ENCODE assay signal across 10 cellular contexts in genomic region chr3:156727519-156728205, GRCh38. TPM values are rescaled to one million over a fixed set of nuclear protein-coding genes. Genes with fewer than 3 reads are reported as not detected.
DNase-seq lines count a peak whose midpoint lies in the region; ATAC-seq and TF ChIP-seq lines count a peak whose summit lies in the region.
"Had no signal": no experiment of that assay in that cellular context is flagged by ENCODE, and none has a peak within 500 bp of the region (broad histone marks: within the 10 kb centered on the region; RNA-seq: fewer than 3 reads in every experiment).

No MANE protein-coding gene starts in this region.

- no peak for TF ChIP-seq CTCF in hepatocyte (IDR thresholded peaks at IDR 0.05; ENCODE audit: poor library complexity)

- H3K27me3 ChIP-seq in hepatocyte (no peaks in the 10 kb centered on the region), aorta (ENCODE audit: control insufficient read depth in 1 of 2, insufficient read depth in 2 of 2, low read length in 1 of 2) (no peaks in the 10 kb centered on the region)
- H3K27me3 ChIP-seq: MG63 had no signal

- H3K4me1 ChIP-seq in hepatocyte (ENCODE audit: insufficient read depth) (peaks cover 6% of the 10 kb centered on the region), aorta (ENCODE audit: control insufficient read depth in 1 of 2, insufficient read depth in 2 of 2, low read length in 2 of 2) (no peaks in the 10 kb centered on the region)

- no peaks in the 10 kb centered on the region for H4K20me1 ChIP-seq in hepatocyte (ENCODE audit: insufficient read depth, poor library complexity, severe bottlenecking)

- H3K4me2 ChIP-seq in hepatocyte: no peak overlapping the region

- H3K27ac ChIP-seq in hepatocyte (peak overlapping the region; percentile 76), aorta (ENCODE audit: low read depth in 1 of 2, low read length in 2 of 2) (no peak overlapping the region)

- H3K4me3 ChIP-seq in hepatocyte (no peak overlapping the region), aorta (ENCODE audit: low read length in 2 of 2) (no peak overlapping the region)
- H3K4me3 ChIP-seq: MG63 had no signal

- WGBS in hepatocyte (ENCODE audit: low lambda C conversion rate, missing lambda C conversion rate): 89% methylated on average over 3 of the region's 3 CpGs
- WGBS in aorta, 2 donors: 87 to 88% methylated on average over 3 of the region's 3 CpGs

- H3K9me3 ChIP-seq in hepatocyte (ENCODE audit: low read depth) (no peaks in the 10 kb centered on the region), aorta (ENCODE audit: control insufficient read depth, low read length) (no peaks in the 10 kb centered on the region)
- H3K9me3 ChIP-seq: MG63 had no signal

- H3K9me2 ChIP-seq in hepatocyte (replicated peaks; ENCODE audit: insufficient read depth): no peaks in the 10 kb centered on the region

- ATAC-seq in GM19023 (IDR thresholded peaks at IDR 0.05; ENCODE audit: unreplicated experiment) (peak; percentile 91), GM21723 (IDR thresholded peaks at IDR 0.05; ENCODE audit: unreplicated experiment) (peak; percentile 80), HG03439 (IDR thresholded peaks at IDR 0.05; ENCODE audit: unreplicated experiment) (peak; percentile 90), aorta (ENCODE audit: low FRiP score) (no peak)

- H3K36me3 ChIP-seq in hepatocyte (replicated peaks; ENCODE audit: insufficient read depth, low read depth) (no peaks in the 10 kb centered on the region), aorta (ENCODE audit: control insufficient read depth in 1 of 2, insufficient read depth in 2 of 2, low read length in 1 of 2) (no peaks in the 10 kb centered on the region)

- intact Hi-C loops in aorta (cut with DNase I): no loop called here

- no peak for DNase-seq in hepatocyte (ENCODE audit: low spot score)
- no peak for DNase-seq in aorta
- DNase-seq in iPS-NIHi11 (ENCODE audit: low spot score): no peak
- no peak for DNase-seq in cerebellar nuclear complex (lab: John Stamatoyannopoulos, UW)
- DNase-seq: activated naive CD4-positive, alpha-beta T cell treated with Interleukin-2 at 50 U/mL for 16 hours; erythroblast; MG63 had no signal

- no peaks in the 10 kb centered on the region for H3K79me2 ChIP-seq in hepatocyte

- no peak overlapping the region for H2AFZ ChIP-seq in hepatocyte

RNA-seq across cellular contexts. Expression of gene TIPARP, which starts 53.3 kb away (rescaled TPM):
- total RNA-seq in hepatocyte (111 and 112 TPM in 2 replicates), aorta (10 to 100 TPM; 23.2 to 24.2 TPM)
- polyA plus RNA-seq in hepatocyte (19.9 and 22.7 TPM in 2 replicates), aorta (10 to 100 TPM in 1 of 2 donors, 1 to 10 TPM in 1; 9.6 to 12.9 TPM)
